In the genomic region with DNA sequence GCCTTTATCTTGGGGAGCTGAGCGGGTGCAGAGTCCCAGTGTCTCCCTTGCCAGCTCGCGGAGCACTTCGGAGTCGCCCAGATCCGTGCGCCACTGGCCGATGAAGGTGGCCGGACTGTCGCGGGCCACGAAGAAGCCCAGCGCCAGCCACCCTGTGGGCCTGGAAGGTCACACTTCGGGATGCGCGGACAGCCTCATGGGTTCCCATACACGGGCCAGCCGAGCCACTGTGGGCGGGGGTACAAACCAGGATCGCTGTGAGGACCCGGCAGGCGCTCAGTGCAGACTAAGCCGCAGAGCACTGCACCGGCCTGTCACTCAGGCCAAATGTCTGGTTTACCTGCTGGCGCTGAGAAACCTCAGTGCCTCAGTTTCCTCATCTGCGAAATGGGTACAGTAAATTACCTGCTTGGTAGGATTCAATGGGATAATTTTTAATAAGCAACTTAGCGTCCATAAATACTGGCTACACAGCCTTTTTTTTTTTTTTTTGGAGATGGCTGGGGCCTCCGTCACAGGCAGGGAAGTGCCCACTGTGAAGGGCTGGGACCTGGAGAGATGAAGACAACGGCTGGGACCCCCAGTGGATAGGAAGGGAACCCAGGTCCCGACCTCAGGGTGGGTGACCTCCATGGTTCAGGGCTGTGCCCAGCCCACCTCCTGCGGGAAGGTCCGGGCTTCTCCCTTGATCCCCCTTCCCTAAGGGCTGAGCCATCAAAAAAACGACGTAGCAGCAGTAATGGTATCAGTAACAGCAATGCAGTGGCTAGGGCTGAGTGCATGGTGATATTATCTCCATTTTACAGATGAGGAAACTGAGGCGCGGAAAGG, we compare ENCODE assay signal across 20 cellular contexts. TPM values are rescaled to one million over a fixed set of nuclear protein-coding genes. Genes with fewer than 3 reads are reported as not detected.
"Had no signal": no experiment of that assay in that cellular context is flagged by ENCODE, and none has a peak within 500 bp of the region (broad histone marks: within the 10 kb centered on the region; RNA-seq: fewer than 3 reads in every experiment).

No MANE protein-coding gene starts in this region.

- FAIRE-seq: keratinocyte, small intestine, urothelium cell line had no signal

- ATAC-seq: effector memory CD8-positive, alpha-beta T cell; left colon; left ventricle myocardium superior; naive thymus-derived CD4-positive, alpha-beta T cell had no signal

- H3K36me3 ChIP-seq: esophagus muscularis mucosa, gastroesophageal sphincter, neutrophil, stomach had no signal

- DNase-seq: effector memory CD8-positive, alpha-beta T cell; immature natural killer cell; left colon; left ventricle myocardium superior; mesendoderm; naive thymus-derived CD4-positive, alpha-beta T cell; nephron progenitor cell; small intestine; stimulated activated CD4-positive, alpha-beta T cell treated with anti-CD3 and anti-CD28 coated beads, Interleukin-12 subunit alpha, Interleukin-12 subunit beta, amount 100 ng/mL, for 4 hours; stimulated activated naive CD4-positive, alpha-beta T cell; stomach; substantia nigra; trophoblast cell had no signal

- H3K27ac ChIP-seq: epithelial cell of prostate, esophagus muscularis mucosa, gastroesophageal sphincter, neutrophil, stomach had no signal

- H3K4me3 ChIP-seq: esophagus muscularis mucosa, gastroesophageal sphincter, lung had no signal

- H3K9me3 ChIP-seq: neutrophil had no signal

RNA-seq across cellular contexts. Expression of a gene that starts 38.7 kb away (rescaled TPM):
- total RNA-seq: esophagus muscularis mucosa had no signal
- polyA plus RNA-seq: naive thymus-derived CD4-positive, alpha-beta T cell had no signal
